Comparison of ENCODE assay signal across 23 cellular contexts in genomic region chr7:151122276-151122675, GRCh38. TPM values are rescaled to one million over a fixed set of nuclear protein-coding genes. Genes with fewer than 3 reads are reported as not detected.
DNase-seq lines count a peak whose midpoint lies in the region; ATAC-seq, FAIRE-seq and TF ChIP-seq lines count a peak whose summit lies in the region.
"Had no signal": no experiment of that assay in that cellular context is flagged by ENCODE, and none has a peak within 500 bp of the region (broad histone marks: within the 10 kb centered on the region; RNA-seq: fewer than 3 reads in every experiment).

No MANE protein-coding gene starts in this region.

- ATAC-seq in left ventricle myocardium superior (peak; percentile 32), HG03342 (IDR thresholded peaks at IDR 0.05; ENCODE audit: unreplicated experiment) (no peak)
- ATAC-seq: activated T-cell treated with anti-CD3 and anti-CD28 coated beads, Interleukin-2, amount 50 U/mL, for 4 hours; gastroesophageal sphincter had no signal

- intact Hi-C loops in left ventricle myocardium superior (cut with micrococcal nuclease), result no loop called here
- intact Hi-C loops in activated T-helper 2 cell treated with anti-CD3 and anti-CD28 coated beads, Interferon-gamma antibody, Interleukin-2, Interleukin-4, amounts not matched to agents 10 μg/mL and 5 μg/mL and 100 μg/mL, durations not matched to agents 14 hours and 24 hours and 36 hours (cut with micrococcal nuclease), result loop anchor here (5.0 kb wide), 1 partner anchor 110 kb away; the partner anchor contains the start of gene CHPF2

- no peaks in the 10 kb centered on the region for H3K9me2 ChIP-seq in MM.1S (replicated peaks; ENCODE audit: insufficient read depth, low read length)

- TF ChIP-seq CTCF in RWPE1 (conservative IDR thresholded peaks at IDR 0.05; ENCODE audit: low read depth), result no peak
- peak; percentile 28 for TF ChIP-seq CTCF in bronchial epithelial cell (IDR thresholded peaks at IDR 0.05; ENCODE audit: insufficient read depth, low read length, severe bottlenecking)
- no peak for TF ChIP-seq CTCF in MM.1S (IDR thresholded peaks at IDR 0.05; ENCODE audit: low read length)

- no peaks in the 10 kb centered on the region for H4K20me1 ChIP-seq in MM.1S (ENCODE audit: insufficient read depth, low read length)

- no peaks in the 10 kb centered on the region for H3K9me3 Mint-ChIP-seq in activated T-helper 2 cell treated with anti-CD3 and anti-CD28 coated beads, Interferon-gamma antibody, Interleukin-2, Interleukin-4, amounts not matched to agents 10 μg/mL and 5 μg/mL and 100 μg/mL, durations not matched to agents 14 hours and 24 hours and 36 hours
- H3K9me3 Mint-ChIP-seq: activated T-cell treated with anti-CD3 and anti-CD28 coated beads, Interleukin-2, amount 50 U/mL, for 4 hours; dendritic cell treated with granulocyte-macrophage colony-stimulating factor and Interleukin-4, amounts not matched to agents 40 ng/mL and 50 ng/mL, for 4 days had no signal

- no peak overlapping the region for H3K4me3 Mint-ChIP-seq in activated T-helper 2 cell treated with anti-CD3 and anti-CD28 coated beads, Interferon-gamma antibody, Interleukin-2, Interleukin-4, amounts not matched to agents 10 μg/mL and 5 μg/mL and 100 μg/mL, durations not matched to agents 14 hours and 24 hours and 36 hours (ENCODE audit: low read depth)
- H3K4me3 Mint-ChIP-seq: activated T-cell treated with anti-CD3 and anti-CD28 coated beads, Interleukin-2, amount 50 U/mL, for 4 hours; dendritic cell treated with granulocyte-macrophage colony-stimulating factor and Interleukin-4, amounts not matched to agents 40 ng/mL and 50 ng/mL, for 4 days had no signal

- H3K79me2 ChIP-seq in MM.1S (ENCODE audit: low read length), result no peaks in the 10 kb centered on the region

- POLR2A ChIA-PET in RWPE1 (lab: Yijun Ruan, JAX; ENCODE audit: low non-redundant PET), result no interaction called here

- H3K27ac ChIP-seq in RWPE1 (peak overlapping the region; percentile 91), MM.1S (ENCODE audit: low read length) (no peak overlapping the region)
- H3K27ac ChIP-seq: C4-2B, gastroesophageal sphincter, psoas muscle, thoracic aorta had no signal

- H3K27me3 ChIP-seq in bronchial epithelial cell (ENCODE audit: control insufficient read depth, insufficient read depth, low read length), result no peaks in the 10 kb centered on the region
- no peaks in the 10 kb centered on the region for H3K27me3 ChIP-seq in MM.1S (replicated peaks; ENCODE audit: insufficient read depth, low read length)
- H3K27me3 ChIP-seq: gastroesophageal sphincter had no signal

- no peaks in the 10 kb centered on the region for H3F3A ChIP-seq in MM.1S (ENCODE audit: insufficient read depth, low read length)

- H2AFZ ChIP-seq in MM.1S (ENCODE audit: low read length), result no peak overlapping the region

- H3K36me3 ChIP-seq in bronchial epithelial cell (ENCODE audit: control insufficient read depth, insufficient read depth, low read length) (peaks cover 62% of the 10 kb centered on the region), MM.1S (replicated peaks; ENCODE audit: insufficient read depth, low read length) (no peaks in the 10 kb centered on the region)

- CTCF ChIA-PET in RWPE1 (lab: Yijun Ruan, JAX), result no interaction called here

- H3K9ac ChIP-seq in MM.1S (ENCODE audit: low read length), result no peak overlapping the region

- H3K27ac Mint-ChIP-seq in activated T-helper 2 cell treated with anti-CD3 and anti-CD28 coated beads, Interferon-gamma antibody, Interleukin-2, Interleukin-4, amounts not matched to agents 10 μg/mL and 5 μg/mL and 100 μg/mL, durations not matched to agents 14 hours and 24 hours and 36 hours, result no peak overlapping the region
- H3K27ac Mint-ChIP-seq: dendritic cell treated with granulocyte-macrophage colony-stimulating factor and Interleukin-4, amounts not matched to agents 40 ng/mL and 50 ng/mL, for 4 days had no signal

- H3K4me1 Mint-ChIP-seq in activated T-helper 2 cell treated with anti-CD3 and anti-CD28 coated beads, Interferon-gamma antibody, Interleukin-2, Interleukin-4, amounts not matched to agents 10 μg/mL and 5 μg/mL and 100 μg/mL, durations not matched to agents 14 hours and 24 hours and 36 hours (ENCODE audit: low read depth), result no peaks in the 10 kb centered on the region

- DNase-seq in RWPE1 (ENCODE audit: low spot score), result no peak
- DNase-seq in bronchial epithelial cell (ENCODE audit: low read depth), result no peak
- peak; percentile 62 for DNase-seq in left ventricle myocardium superior
- peak; percentile 74 for DNase-seq in retina
- DNase-seq in stimulated activated CD4-positive, alpha-beta T cell treated with anti-CD3 and anti-CD28 coated beads, Interleukin-4, amount 100 ng/mL, for 1 hour, result no peak
- DNase-seq in activated T-helper 2 cell treated with anti-CD3 and anti-CD28 coated beads, Interferon-gamma antibody, Interleukin-2, Interleukin-4, amounts not matched to agents 10 μg/mL and 5 μg/mL and 100 μg/mL, durations not matched to agents 14 hours and 24 hours and 36 hours (ENCODE audit: low spot score), result no peak
- no peak for DNase-seq in MM.1S
- DNase-seq: activated CD4-positive, alpha-beta T cell treated with anti-CD3 and anti-CD28 coated beads, Interleukin-2, amount 50 U/mL, for 1 hour; activated naive CD4-positive, alpha-beta T cell; activated T-cell treated with anti-CD3 and anti-CD28 coated beads, Interleukin-2, amount 50 U/mL, for 4 hours; DMS79; KG1; NCI-H1417 treated with DMSO at 0.1 percent for 48 hours; psoas muscle; stimulated activated naive CD4-positive, alpha-beta T cell treated with Interleukin-2 at 50 U/mL for 16 hours had no signal

- no peaks in the 10 kb centered on the region for H3K9me3 ChIP-seq in MM.1S (replicated peaks; ENCODE audit: insufficient read depth, low read length)
- H3K9me3 ChIP-seq: gastroesophageal sphincter, psoas muscle, thoracic aorta had no signal

- no peaks in the 10 kb centered on the region for H3K27me3 Mint-ChIP-seq in activated T-helper 2 cell treated with anti-CD3 and anti-CD28 coated beads, Interferon-gamma antibody, Interleukin-2, Interleukin-4, amounts not matched to agents 10 μg/mL and 5 μg/mL and 100 μg/mL, durations not matched to agents 14 hours and 24 hours and 36 hours (ENCODE audit: low read depth)
- H3K27me3 Mint-ChIP-seq: dendritic cell treated with granulocyte-macrophage colony-stimulating factor and Interleukin-4, amounts not matched to agents 40 ng/mL and 50 ng/mL, for 4 days had no signal

- H3K36me3 Mint-ChIP-seq in activated T-helper 2 cell treated with anti-CD3 and anti-CD28 coated beads, Interferon-gamma antibody, Interleukin-2, Interleukin-4, amounts not matched to agents 10 μg/mL and 5 μg/mL and 100 μg/mL, durations not matched to agents 14 hours and 24 hours and 36 hours (ENCODE audit: low read depth), result peaks cover 13% of the 10 kb centered on the region

- H3K4me1 ChIP-seq in MM.1S (ENCODE audit: low read length), result no peaks in the 10 kb centered on the region

- FAIRE-seq in bronchial epithelial cell (lab: Jason Lieb, UNC), result no peak
- FAIRE-seq: islet of Langerhans had no signal

- H3K4me3 ChIP-seq in bronchial epithelial cell (ENCODE audit: low read depth, low read length) (no peak overlapping the region), MM.1S (ENCODE audit: low read length) (no peak overlapping the region)
- H3K4me3 ChIP-seq: gastroesophageal sphincter, psoas muscle, thoracic aorta had no signal

- H3K4me2 ChIP-seq in MM.1S (ENCODE audit: low read depth, low read length), result no peak overlapping the region

RNA-seq across cellular contexts. Expression of gene AGAP3, which starts 36.0 kb away (rescaled TPM):
- total RNA-seq in bronchial epithelial cell (52.7 and 61.1 TPM in 2 replicates), left ventricle myocardium superior (69.7 TPM)
- 62.5 and 64.4 TPM in 2 replicates for total RNA-seq in activated T-helper 2 cell treated with anti-CD3 and anti-CD28 coated beads, Interferon-gamma antibody, Interleukin-2, Interleukin-4, amounts not matched to agents 10 μg/mL and 5 μg/mL and 100 μg/mL, durations not matched to agents 14 hours and 24 hours and 36 hours

RNA-seq across cellular contexts. Expression of gene TMUB1, which starts 39.0 kb away (rescaled TPM):
- total RNA-seq in bronchial epithelial cell (9.0 and 11.6 TPM in 2 replicates), left ventricle myocardium superior (38.7 TPM)
- total RNA-seq in activated T-helper 2 cell treated with anti-CD3 and anti-CD28 coated beads, Interferon-gamma antibody, Interleukin-2, Interleukin-4, amounts not matched to agents 10 μg/mL and 5 μg/mL and 100 μg/mL, durations not matched to agents 14 hours and 24 hours and 36 hours, result 57.4 and 60.8 TPM in 2 replicates

RNA-seq across cellular contexts. Expression of gene FASTK, which starts 41.7 kb away (rescaled TPM):
- 51.6 and 65.8 TPM in 2 replicates for total RNA-seq in bronchial epithelial cell
- total RNA-seq in left ventricle myocardium superior, result 79.4 TPM
- total RNA-seq in activated T-helper 2 cell treated with anti-CD3 and anti-CD28 coated beads, Interferon-gamma antibody, Interleukin-2, Interleukin-4, amounts not matched to agents 10 μg/mL and 5 μg/mL and 100 μg/mL, durations not matched to agents 14 hours and 24 hours and 36 hours, result 83.2 and 85.2 TPM in 2 replicates

RNA-seq across cellular contexts. Expression of gene GBX1, which starts 45.2 kb away (rescaled TPM):
- not detected in 2 replicates for total RNA-seq in bronchial epithelial cell
- 1.5 TPM for total RNA-seq in left ventricle myocardium superior
- not detected in 2 replicates for total RNA-seq in activated T-helper 2 cell treated with anti-CD3 and anti-CD28 coated beads, Interferon-gamma antibody, Interleukin-2, Interleukin-4, amounts not matched to agents 10 μg/mL and 5 μg/mL and 100 μg/mL, durations not matched to agents 14 hours and 24 hours and 36 hours
- total RNA-seq: activated T-cell treated with anti-CD3 and anti-CD28 coated beads, Interleukin-2, amount 50 U/mL, for 4 hours; gastroesophageal sphincter; lung microvascular endothelial cell; NCI-H460; thoracic aorta had no signal

Comparison
In these comparisons a context has a peak if more than half of its experiments do, and no peak if none do; other contexts are left out.
1. DNase-seq: peak in left ventricle myocardium superior (single experiment) and retina (single experiment); none in RWPE1 (single experiment), bronchial epithelial cell (single experiment), stimulated activated CD4-positive, alpha-beta T cell treated with anti-CD3 and anti-CD28 coated beads, Interleukin-4, amount 100 ng/mL, for 1 hour (single experiment), activated T-helper 2 cell treated with anti-CD3 and anti-CD28 coated beads, Interferon-gamma antibody, Interleukin-2, Interleukin-4, amounts not matched to agents 10 μg/mL and 5 μg/mL and 100 μg/mL, durations not matched to agents 14 hours and 24 hours and 36 hours (single experiment) and MM.1S (single experiment).